In the genomic region with DNA sequence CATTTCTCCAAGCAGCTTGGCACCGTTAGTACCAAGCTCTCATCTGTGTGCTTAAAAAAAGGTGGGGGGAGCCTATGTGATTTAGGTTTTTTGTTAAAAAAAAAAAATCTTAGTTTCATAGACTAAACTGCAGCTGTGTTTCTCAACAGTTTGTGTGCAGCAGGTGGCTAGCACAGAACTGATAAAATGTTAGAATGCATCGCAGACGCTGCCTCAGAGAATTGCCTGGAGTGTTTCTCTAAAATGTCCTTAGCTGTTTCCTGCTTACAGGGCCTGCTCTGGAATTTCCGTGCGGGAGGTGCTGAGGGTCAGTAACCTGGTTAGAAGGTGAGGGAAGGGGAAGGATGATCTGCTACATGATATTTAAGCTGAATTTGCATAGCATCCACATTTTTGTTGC, we compare ENCODE assay signal across 18 cellular contexts.
A peak's percentile ranks its signal among the peaks of the same experiment; 100 is the strongest.
DNase-seq lines count a peak whose midpoint lies in the region; ATAC-seq and TF ChIP-seq lines count a peak whose summit lies in the region.
"Had no signal": no experiment of that assay in that cellular context is flagged by ENCODE, and none has a peak within 500 bp of the region (broad histone marks: within the 10 kb centered on the region; RNA-seq: fewer than 3 reads in every experiment).

No MANE protein-coding gene starts in this region.

- no peak overlapping the region for H3K9ac ChIP-seq in mesendoderm (ENCODE audit: low read length)
- H3K9ac ChIP-seq: BLaER1 treated with 17β-estradiol and CSF1 and Interleukin-3, amounts not matched to agents 10 nM and 100 nM had no signal

- H2AK5ac ChIP-seq in mesendoderm (ENCODE audit: low read length): no peak overlapping the region

- H3K9me3 Mint-ChIP-seq in chondrocyte (ENCODE audit: low read depth): peaks cover 2% of the 10 kb centered on the region

- no peak overlapping the region for H4K8ac ChIP-seq in mesendoderm (ENCODE audit: low read depth, low read length)

- H3K18ac ChIP-seq in mesendoderm (ENCODE audit: low read length): no peak overlapping the region

- peaks cover 9% of the 10 kb centered on the region for H3K36me3 Mint-ChIP-seq in chondrocyte (ENCODE audit: low read depth)
- H3K36me3 Mint-ChIP-seq: CD8-positive, alpha-beta T cell had no signal

- H3K79me2 ChIP-seq in mesendoderm (ENCODE audit: control insufficient read depth, insufficient read depth, low read length): no peaks in the 10 kb centered on the region

- H3K36me3 ChIP-seq in right atrium auricular region (no peaks in the 10 kb centered on the region), mesendoderm (ENCODE audit: control insufficient read depth, insufficient read depth, low read length) (no peaks in the 10 kb centered on the region), thyroid gland (no peaks in the 10 kb centered on the region)

- H4K5ac ChIP-seq in mesendoderm (ENCODE audit: low read length): no peak overlapping the region

- H3K4ac ChIP-seq in mesendoderm (ENCODE audit: low read depth, low read length): no peak overlapping the region

- H3K23ac ChIP-seq in mesendoderm (ENCODE audit: low read length): no peak overlapping the region

- H3K56ac ChIP-seq in mesendoderm (ENCODE audit: low read length): no peak overlapping the region

- no peak overlapping the region for H2BK5ac ChIP-seq in mesendoderm (ENCODE audit: low read length)

- peaks cover 15% of the 10 kb centered on the region for H3K4me1 Mint-ChIP-seq in chondrocyte (ENCODE audit: low read depth)

- no peak for DNase-seq in left ventricle myocardium superior
- DNase-seq in right atrium auricular region (ENCODE audit: low spot score): no peak
- DNase-seq in chondrocyte (ENCODE audit: low spot score): no peak
- peak; percentile 33 for DNase-seq in mesendoderm
- peak; percentile 14 to 31 for DNase-seq in thyroid gland
- no peak for DNase-seq in NCI-H1930 (lab: John Stamatoyannopoulos, UW)
- DNase-seq: 8988T; CD8-positive, alpha-beta T cell; DND-41; Karpas-422; NCI-H1417; NCI-H1694 treated with DMSO at 0.1 percent for 48 hours; PC-9; RPMI8226; SHP77 had no signal

- no peaks in the 10 kb centered on the region for H3K9me3 ChIP-seq in right atrium auricular region
- H3K9me3 ChIP-seq in thyroid gland: no peaks in the 10 kb centered on the region
- H3K9me3 ChIP-seq: BLaER1 treated with 17β-estradiol and CSF1 and Interleukin-3, amounts not matched to agents 10 nM and 100 nM had no signal

- no peak overlapping the region for H3K27ac ChIP-seq in right atrium auricular region
- H3K27ac ChIP-seq in mesendoderm (ENCODE audit: low read depth, low read length): no peak overlapping the region
- no peak overlapping the region for H3K27ac ChIP-seq in thyroid gland
- H3K27ac ChIP-seq: BLaER1 treated with 17β-estradiol and CSF1 and Interleukin-3, amounts not matched to agents 10 nM and 100 nM; PC-9 had no signal

- intact Hi-C loops in left ventricle myocardium superior (cut with micrococcal nuclease) (no loop called here), thyroid gland (cut with DNase I) (no loop called here)

- H3K79me1 ChIP-seq in mesendoderm (ENCODE audit: low read length): no peaks in the 10 kb centered on the region

- H3K27me3 ChIP-seq in right atrium auricular region (no peaks in the 10 kb centered on the region), mesendoderm (ENCODE audit: insufficient read depth, low read length, poor library complexity) (no peaks in the 10 kb centered on the region), thyroid gland (no peaks in the 10 kb centered on the region)
- H3K27me3 ChIP-seq: BLaER1 treated with 17β-estradiol and CSF1 and Interleukin-3, amounts not matched to agents 10 nM and 100 nM had no signal

- WGBS in mesendoderm (ENCODE audit: extremely low coverage, insufficient coverage, low lambda C conversion rate): no CpG with 5 or more reads among the region's 5 CpGs
- WGBS in thyroid gland, 2 donors: 52 to 57% methylated on average over 5 of the region's 5 CpGs

- no peak overlapping the region for H3K4me2 ChIP-seq in mesendoderm (ENCODE audit: low read length)
- H3K4me2 ChIP-seq: BLaER1 treated with 17β-estradiol and CSF1 and Interleukin-3, amounts not matched to agents 10 nM and 100 nM; PC-9 had no signal

- no peaks in the 10 kb centered on the region for H3K27me3 Mint-ChIP-seq in chondrocyte (ENCODE audit: low read depth)

- peak; percentile 33 for ATAC-seq in left ventricle myocardium superior
- no peak for ATAC-seq in GM21576 (IDR thresholded peaks at IDR 0.05; ENCODE audit: unreplicated experiment)
- ATAC-seq in GM18858 (IDR thresholded peaks at IDR 0.05; ENCODE audit: unreplicated experiment): no peak
- ATAC-seq: CD8-positive, alpha-beta T cell had no signal

- no peak overlapping the region for H2BK120ac ChIP-seq in mesendoderm (ENCODE audit: low read depth, low read length)

- peak overlapping the region; percentile 1 for H3K27ac Mint-ChIP-seq in chondrocyte (ENCODE audit: unreplicated experiment)
- H3K27ac Mint-ChIP-seq: CD8-positive, alpha-beta T cell had no signal

- TF ChIP-seq POLR2A in thyroid gland (IDR thresholded peaks at IDR 0.05): no peak

- H3K4me1 ChIP-seq in right atrium auricular region (peaks cover 0 to 5% of the 10 kb centered on the region in 2 donors), mesendoderm (ENCODE audit: control insufficient read depth, low read depth, low read length) (peaks cover 5% of the 10 kb centered on the region), thyroid gland (no peaks in the 10 kb centered on the region)

- H3K4me3 Mint-ChIP-seq in chondrocyte (ENCODE audit: unreplicated experiment): no peak overlapping the region
- H3K4me3 Mint-ChIP-seq: CD8-positive, alpha-beta T cell had no signal

- TF ChIP-seq CTCF in right atrium auricular region (IDR thresholded peaks at IDR 0.05) (no peak), chondrocyte (IDR thresholded peaks at IDR 0.05) (no peak), thyroid gland (IDR thresholded peaks at IDR 0.05) (no peak)

- H3K4me3 ChIP-seq in right atrium auricular region: no peak overlapping the region
- no peak overlapping the region for H3K4me3 ChIP-seq in mesendoderm (ENCODE audit: low read length)
- H3K4me3 ChIP-seq in thyroid gland (replicated peaks in 1 of 3): no peak overlapping the region
- H3K4me3 ChIP-seq: BLaER1 treated with 17β-estradiol and CSF1 and Interleukin-3, amounts not matched to agents 10 nM and 100 nM; PC-9 had no signal

- H2BK15ac ChIP-seq in mesendoderm (replicated peaks; ENCODE audit: low read depth): no peak overlapping the region

Comparison
In these comparisons a context has a peak if more than half of its experiments do, and no peak if none do; other contexts are left out.
1. DNase-seq: peak in mesendoderm (single experiment) and thyroid gland (2 of 2); none in left ventricle myocardium superior (single experiment), right atrium auricular region (single experiment), chondrocyte (single experiment) and NCI-H1930 (0 of 2).